ENCODE assay signal across 9 cellular contexts in the genomic region with DNA sequence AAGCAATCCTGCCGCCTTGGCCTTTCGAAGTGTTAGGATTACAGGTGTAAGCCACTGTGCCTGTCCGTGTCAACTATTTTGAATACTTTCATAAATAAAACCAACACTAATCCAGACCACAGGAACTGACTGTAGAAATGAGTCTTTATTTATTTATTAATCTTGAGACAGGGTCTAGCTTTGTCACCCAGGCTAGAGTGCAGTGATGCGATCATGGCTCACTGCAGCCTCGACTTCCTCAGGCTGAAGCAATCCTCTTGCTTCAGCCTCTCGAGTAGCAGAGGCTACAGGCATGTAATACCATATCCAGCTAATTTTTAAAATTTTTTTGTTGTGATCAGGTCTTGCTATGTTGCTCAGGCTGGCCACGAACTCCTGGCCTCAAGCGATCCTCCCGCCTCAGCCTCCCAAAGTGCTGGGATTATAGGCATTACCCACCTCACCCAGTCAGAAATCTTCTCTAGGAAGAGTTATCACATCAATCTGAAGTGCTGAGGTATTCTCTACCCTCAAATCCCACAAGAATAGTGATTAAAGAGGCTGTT.
"Had no signal": no experiment of that assay in that cellular context is flagged by ENCODE, and none has a peak within 500 bp of the region (broad histone marks: within the 10 kb centered on the region; RNA-seq: fewer than 3 reads in every experiment).

No MANE protein-coding gene starts in this region.

- DNase-seq: activated effector memory CD4-positive, alpha-beta T cell treated with anti-CD3 and anti-CD28 coated beads, Interleukin-2, amount 50 U/mL, for 16 hours; caudate nucleus; colonic mucosa; effector CD4-positive, alpha-beta T cell; gastrocnemius medialis; left ventricle myocardium inferior; ovary; thyroid gland had no signal

- H3K4me3 Mint-ChIP-seq: neural progenitor cell had no signal

- H3K27ac Mint-ChIP-seq: neural progenitor cell had no signal

- ATAC-seq: gastrocnemius medialis had no signal

- H3K9me3 Mint-ChIP-seq: neural progenitor cell had no signal
